ENCODE assay signal across 1 cellular context in the genomic region with DNA sequence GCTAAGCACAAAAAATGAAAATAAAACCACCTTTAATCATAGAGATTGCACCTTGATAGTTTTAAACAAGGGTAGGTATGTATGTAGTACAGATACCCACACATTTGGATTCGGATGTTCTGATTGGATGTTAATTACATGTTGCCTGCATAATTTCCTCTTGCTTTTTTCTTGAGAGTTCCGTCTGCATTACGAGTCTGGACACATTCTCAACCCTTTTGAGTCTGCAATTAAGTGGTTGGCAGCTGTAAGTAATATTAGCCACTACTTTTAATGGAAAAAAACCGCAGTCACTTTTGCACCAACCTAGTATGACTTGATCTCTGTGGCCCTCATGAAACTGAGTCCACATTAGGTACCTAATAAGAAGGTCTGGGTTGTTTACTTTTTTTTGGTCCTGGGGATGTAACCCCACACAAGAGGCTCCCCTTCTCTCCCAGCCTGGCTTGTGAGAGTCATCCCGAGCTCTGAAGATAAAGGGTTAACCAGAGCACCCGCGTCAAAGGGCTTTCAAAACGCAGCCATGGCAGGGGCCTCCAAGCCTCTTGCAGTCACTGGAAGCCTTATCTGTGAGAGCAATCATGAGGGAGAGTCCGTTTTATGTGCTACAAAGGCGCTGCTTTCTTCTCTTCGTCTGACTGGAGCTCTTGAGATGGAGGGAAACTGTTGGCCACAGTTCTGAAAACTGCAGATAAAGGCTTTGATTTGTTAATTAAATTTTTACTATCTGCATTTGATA.
TF ChIP-seq lines count a peak whose summit lies in the region.

No MANE protein-coding gene starts in this region.

TF ChIP-seq in SK-N-SH treated with all-trans-retinoic acid at 6 μM for 48 hours, 23 proteins besides CTCF, POLR2A, EP300 and RAD21 (continued from another document):
- TF ChIP-seq, protein P1, sequence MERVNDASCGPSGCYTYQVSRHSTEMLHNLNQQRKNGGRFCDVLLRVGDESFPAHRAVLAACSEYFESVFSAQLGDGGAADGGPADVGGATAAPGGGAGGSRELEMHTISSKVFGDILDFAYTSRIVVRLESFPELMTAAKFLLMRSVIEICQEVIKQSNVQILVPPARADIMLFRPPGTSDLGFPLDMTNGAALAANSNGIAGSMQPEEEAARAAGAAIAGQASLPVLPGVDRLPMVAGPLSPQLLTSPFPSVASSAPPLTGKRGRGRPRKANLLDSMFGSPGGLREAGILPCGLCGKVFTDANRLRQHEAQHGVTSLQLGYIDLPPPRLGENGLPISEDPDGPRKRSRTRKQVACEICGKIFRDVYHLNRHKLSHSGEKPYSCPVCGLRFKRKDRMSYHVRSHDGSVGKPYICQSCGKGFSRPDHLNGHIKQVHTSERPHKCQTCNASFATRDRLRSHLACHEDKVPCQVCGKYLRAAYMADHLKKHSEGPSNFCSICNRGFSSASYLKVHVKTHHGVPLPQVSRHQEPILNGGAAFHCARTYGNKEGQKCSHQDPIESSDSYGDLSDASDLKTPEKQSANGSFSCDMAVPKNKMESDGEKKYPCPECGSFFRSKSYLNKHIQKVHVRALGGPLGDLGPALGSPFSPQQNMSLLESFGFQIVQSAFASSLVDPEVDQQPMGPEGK (CRISPR knock-in tag; IDR thresholded peaks at IDR 0.05; ENCODE audit: borderline replicate concordance): no peak
- TF ChIP-seq ESRRG (CRISPR knock-in tag; IDR thresholded peaks at IDR 0.05): no peak
TF ChIP-seq in SK-N-SH treated with all-trans-retinoic acid at 6 μM for 48 hours: peak in this region for 0.
